ENCODE assay signal across 16 cellular contexts in the genomic region with DNA sequence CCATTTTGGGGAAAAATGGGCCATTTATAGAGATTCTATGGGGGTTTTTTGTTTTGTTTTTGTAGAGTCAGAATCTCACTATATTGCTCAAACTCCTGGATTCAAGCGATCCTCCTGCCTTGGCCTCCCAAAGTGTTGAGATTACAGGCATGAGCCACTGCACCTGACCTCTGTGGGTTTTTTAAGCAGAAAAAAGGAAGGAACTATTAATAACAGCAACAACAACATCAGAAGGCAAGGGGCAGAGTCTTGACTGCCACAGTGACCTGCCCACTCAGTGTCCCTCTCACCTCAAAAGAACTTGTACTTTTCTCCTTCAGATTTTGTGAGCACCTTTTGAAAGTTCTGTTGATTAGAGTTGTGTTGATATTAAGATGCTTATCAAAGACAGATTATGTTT.
DNase-seq lines count a peak whose midpoint lies in the region; ATAC-seq and TF ChIP-seq lines count a peak whose summit lies in the region.
"Had no signal": no experiment of that assay in that cellular context is flagged by ENCODE, and none has a peak within 500 bp of the region (broad histone marks: within the 10 kb centered on the region; RNA-seq: fewer than 3 reads in every experiment).

No MANE protein-coding gene starts in this region.

- H3K36me3 Mint-ChIP-seq in stimulated activated naive CD8-positive, alpha-beta T cell treated with anti-CD3 and anti-CD28 coated beads, Interleukin-15, Interleukin-2, amounts not matched to agents 100 ng/mL and 50 ng/mL, for 24 hours (ENCODE audit: low read depth) = no peaks in the 10 kb centered on the region

- peak overlapping the region; percentile 99 for H3K27ac ChIP-seq in VCaP

- peak overlapping the region; percentile 18 for H3K27ac Mint-ChIP-seq in stimulated activated naive CD8-positive, alpha-beta T cell treated with anti-CD3 and anti-CD28 coated beads, Interleukin-15, Interleukin-2, amounts not matched to agents 100 ng/mL and 50 ng/mL, for 24 hours
- H3K27ac Mint-ChIP-seq: activated naive CD8-positive, alpha-beta T cell had no signal

- TF ChIP-seq CTCF in VCaP (conservative IDR thresholded peaks at IDR 0.05) = no peak

- no peak for DNase-seq in stimulated activated naive CD8-positive, alpha-beta T cell treated with anti-CD3 and anti-CD28 coated beads, Interleukin-15, Interleukin-2, amounts not matched to agents 100 U/mL and 50 U/mL, for 24 hours
- DNase-seq in NCI-H526 (lab: John Stamatoyannopoulos, UW) (no peak), inferior parietal cortex (ENCODE audit: extremely low spot score) (no peak), retina (no peak), NCI-H69 (lab: John Stamatoyannopoulos, UW) (no peak)
- DNase-seq: ACHN, Caco-2, foreskin fibroblast, KG1, mesenchymal stem cell, NCI-H1694, NCI-H524 treated with DMSO at 0.1 percent for 48 hours had no signal

- H3K4me3 Mint-ChIP-seq in stimulated activated naive CD8-positive, alpha-beta T cell treated with anti-CD3 and anti-CD28 coated beads, Interleukin-15, Interleukin-2, amounts not matched to agents 100 ng/mL and 50 ng/mL, for 24 hours = no peak overlapping the region
- H3K4me3 Mint-ChIP-seq: activated naive CD8-positive, alpha-beta T cell had no signal

- H3K4me1 Mint-ChIP-seq in stimulated activated naive CD8-positive, alpha-beta T cell treated with anti-CD3 and anti-CD28 coated beads, Interleukin-15, Interleukin-2, amounts not matched to agents 100 ng/mL and 50 ng/mL, for 24 hours (ENCODE audit: low read depth) = peaks cover 59% of the 10 kb centered on the region

- H3K27me3 Mint-ChIP-seq in stimulated activated naive CD8-positive, alpha-beta T cell treated with anti-CD3 and anti-CD28 coated beads, Interleukin-15, Interleukin-2, amounts not matched to agents 100 ng/mL and 50 ng/mL, for 24 hours = peaks cover 6% of the 10 kb centered on the region
- H3K27me3 Mint-ChIP-seq: activated naive CD8-positive, alpha-beta T cell had no signal

- no peaks in the 10 kb centered on the region for H3K9me3 Mint-ChIP-seq in stimulated activated naive CD8-positive, alpha-beta T cell treated with anti-CD3 and anti-CD28 coated beads, Interleukin-15, Interleukin-2, amounts not matched to agents 100 ng/mL and 50 ng/mL, for 24 hours

- no peak for ATAC-seq in stimulated activated naive CD8-positive, alpha-beta T cell treated with anti-CD3 and anti-CD28 coated beads, Interleukin-15, Interleukin-2, amounts not matched to agents 100 U/mL and 50 U/mL, for 24 hours
- ATAC-seq in HG03175 (IDR thresholded peaks at IDR 0.05; ENCODE audit: unreplicated experiment) = peak; percentile 35
